Comparison of ENCODE assay signal across 1 cellular context in the genomic region with DNA sequence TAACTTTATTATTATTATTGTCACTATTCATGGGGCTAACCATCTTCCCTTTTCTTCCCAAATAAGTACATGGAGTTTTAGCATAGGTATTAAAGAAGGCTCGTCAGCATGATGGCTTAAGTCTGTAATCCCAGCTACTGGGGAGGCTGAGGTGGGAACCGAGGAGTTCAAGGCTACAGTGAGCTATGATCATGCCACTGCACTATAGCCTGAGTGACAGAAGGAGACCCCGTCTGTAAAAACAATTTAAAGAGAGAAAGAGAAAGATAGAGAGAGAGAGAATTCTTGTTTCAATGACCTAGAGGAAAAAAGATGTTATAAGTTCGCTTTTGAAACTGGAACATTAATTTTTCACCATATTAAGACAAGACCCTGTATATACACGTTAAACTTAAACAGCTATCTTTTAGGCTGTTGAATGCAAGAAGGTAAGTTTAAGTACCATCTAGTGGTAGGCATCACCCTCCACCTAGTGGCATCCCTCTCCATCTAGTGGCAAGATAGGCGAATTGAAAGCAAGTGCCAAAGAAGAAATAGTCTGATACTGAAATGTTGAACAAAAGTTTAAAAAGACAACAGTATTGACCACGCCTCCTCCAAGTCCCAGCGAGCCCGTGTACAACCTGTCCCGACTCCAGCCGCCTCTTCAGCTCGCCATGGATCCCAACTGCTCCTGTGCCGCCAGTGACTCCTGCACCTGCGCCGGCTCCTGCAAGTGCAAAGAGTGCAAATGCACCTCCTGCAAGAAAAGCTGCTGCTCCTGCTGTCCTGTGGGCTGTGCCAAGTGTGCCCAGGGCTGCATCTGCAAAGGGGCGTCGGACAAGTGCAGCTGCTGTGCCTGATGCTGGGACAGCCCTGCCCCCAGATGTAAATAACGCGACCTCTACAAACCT.
A peak's percentile ranks its signal among the peaks of the same experiment; 100 is the strongest.
TF ChIP-seq lines count a peak whose summit lies in the region.

No MANE protein-coding gene starts in this region.

TF ChIP-seq in HepG2, 621 proteins besides CTCF, POLR2A, EP300 and RAD21:
- TF ChIP-seq ZMYM4 (CRISPR knock-in tag; IDR thresholded peaks at IDR 0.05): 0 out of 2 replicates have a peak, but pooled peaks have one; percentile 17
- TF ChIP-seq ZNF20 (CRISPR knock-in tag; IDR thresholded peaks at IDR 0.05): no peak
- no peak for TF ChIP-seq FOXO1 (CRISPR knock-in tag; IDR thresholded peaks at IDR 0.05)
- TF ChIP-seq, protein P1, sequence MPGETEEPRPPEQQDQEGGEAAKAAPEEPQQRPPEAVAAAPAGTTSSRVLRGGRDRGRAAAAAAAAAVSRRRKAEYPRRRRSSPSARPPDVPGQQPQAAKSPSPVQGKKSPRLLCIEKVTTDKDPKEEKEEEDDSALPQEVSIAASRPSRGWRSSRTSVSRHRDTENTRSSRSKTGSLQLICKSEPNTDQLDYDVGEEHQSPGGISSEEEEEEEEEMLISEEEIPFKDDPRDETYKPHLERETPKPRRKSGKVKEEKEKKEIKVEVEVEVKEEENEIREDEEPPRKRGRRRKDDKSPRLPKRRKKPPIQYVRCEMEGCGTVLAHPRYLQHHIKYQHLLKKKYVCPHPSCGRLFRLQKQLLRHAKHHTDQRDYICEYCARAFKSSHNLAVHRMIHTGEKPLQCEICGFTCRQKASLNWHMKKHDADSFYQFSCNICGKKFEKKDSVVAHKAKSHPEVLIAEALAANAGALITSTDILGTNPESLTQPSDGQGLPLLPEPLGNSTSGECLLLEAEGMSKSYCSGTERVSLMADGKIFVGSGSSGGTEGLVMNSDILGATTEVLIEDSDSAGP (CRISPR knock-in tag; IDR thresholded peaks at IDR 0.05; ENCODE audit: borderline replicate concordance): peak; percentile 35; the same call in 1 of the 2 replicates
- no peak for TF ChIP-seq KAT8 (CRISPR knock-in tag; IDR thresholded peaks at IDR 0.05)
- TF ChIP-seq STAG1 (CRISPR knock-in tag; IDR thresholded peaks at IDR 0.05): peak; percentile 89
- TF ChIP-seq PPARG (CRISPR knock-in tag; conservative IDR thresholded peaks at IDR 0.05): 0 out of 2 replicates have a peak, but pooled peaks have one; percentile 16
- TF ChIP-seq, protein P2, sequence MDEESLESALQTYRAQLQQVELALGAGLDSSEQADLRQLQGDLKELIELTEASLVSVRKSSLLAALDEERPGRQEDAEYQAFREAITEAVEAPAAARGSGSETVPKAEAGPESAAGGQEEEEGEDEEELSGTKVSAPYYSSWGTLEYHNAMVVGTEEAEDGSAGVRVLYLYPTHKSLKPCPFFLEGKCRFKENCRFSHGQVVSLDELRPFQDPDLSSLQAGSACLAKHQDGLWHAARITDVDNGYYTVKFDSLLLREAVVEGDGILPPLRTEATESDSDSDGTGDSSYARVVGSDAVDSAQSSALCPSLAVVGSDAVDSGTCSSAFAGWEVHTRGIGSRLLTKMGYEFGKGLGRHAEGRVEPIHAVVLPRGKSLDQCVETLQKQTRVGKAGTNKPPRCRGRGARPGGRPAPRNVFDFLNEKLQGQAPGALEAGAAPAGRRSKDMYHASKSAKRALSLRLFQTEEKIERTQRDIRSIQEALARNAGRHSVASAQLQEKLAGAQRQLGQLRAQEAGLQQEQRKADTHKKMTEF (CRISPR knock-in tag; IDR thresholded peaks at IDR 0.05): 0 out of 2 replicates have a peak, but pooled peaks have one; percentile 22
- TF ChIP-seq, protein P3, sequence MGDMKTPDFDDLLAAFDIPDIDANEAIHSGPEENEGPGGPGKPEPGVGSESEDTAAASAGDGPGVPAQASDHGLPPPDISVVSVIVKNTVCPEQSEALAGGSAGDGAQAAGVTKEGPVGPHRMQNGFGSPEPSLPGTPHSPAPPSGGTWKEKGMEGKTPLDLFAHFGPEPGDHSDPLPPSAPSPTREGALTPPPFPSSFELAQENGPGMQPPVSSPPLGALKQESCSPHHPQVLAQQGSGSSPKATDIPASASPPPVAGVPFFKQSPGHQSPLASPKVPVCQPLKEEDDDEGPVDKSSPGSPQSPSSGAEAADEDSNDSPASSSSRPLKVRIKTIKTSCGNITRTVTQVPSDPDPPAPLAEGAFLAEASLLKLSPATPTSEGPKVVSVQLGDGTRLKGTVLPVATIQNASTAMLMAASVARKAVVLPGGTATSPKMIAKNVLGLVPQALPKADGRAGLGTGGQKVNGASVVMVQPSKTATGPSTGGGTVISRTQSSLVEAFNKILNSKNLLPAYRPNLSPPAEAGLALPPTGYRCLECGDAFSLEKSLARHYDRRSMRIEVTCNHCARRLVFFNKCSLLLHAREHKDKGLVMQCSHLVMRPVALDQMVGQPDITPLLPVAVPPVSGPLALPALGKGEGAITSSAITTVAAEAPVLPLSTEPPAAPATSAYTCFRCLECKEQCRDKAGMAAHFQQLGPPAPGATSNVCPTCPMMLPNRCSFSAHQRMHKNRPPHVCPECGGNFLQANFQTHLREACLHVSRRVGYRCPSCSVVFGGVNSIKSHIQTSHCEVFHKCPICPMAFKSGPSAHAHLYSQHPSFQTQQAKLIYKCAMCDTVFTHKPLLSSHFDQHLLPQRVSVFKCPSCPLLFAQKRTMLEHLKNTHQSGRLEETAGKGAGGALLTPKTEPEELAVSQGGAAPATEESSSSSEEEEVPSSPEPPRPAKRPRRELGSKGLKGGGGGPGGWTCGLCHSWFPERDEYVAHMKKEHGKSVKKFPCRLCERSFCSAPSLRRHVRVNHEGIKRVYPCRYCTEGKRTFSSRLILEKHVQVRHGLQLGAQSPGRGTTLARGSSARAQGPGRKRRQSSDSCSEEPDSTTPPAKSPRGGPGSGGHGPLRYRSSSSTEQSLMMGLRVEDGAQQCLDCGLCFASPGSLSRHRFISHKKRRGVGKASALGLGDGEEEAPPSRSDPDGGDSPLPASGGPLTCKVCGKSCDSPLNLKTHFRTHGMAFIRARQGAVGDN (CRISPR knock-in tag; IDR thresholded peaks at IDR 0.05): 0 out of 2 replicates have a peak, but pooled peaks have one; percentile 33
- TF ChIP-seq ZIK1 (CRISPR knock-in tag; IDR thresholded peaks at IDR 0.05; ENCODE audit: borderline replicate concordance, low read depth): no peak
- TF ChIP-seq SMC3 (IDR thresholded peaks at IDR 0.05; ENCODE audit: low read length): peak; percentile 87
- no peak for TF ChIP-seq MAZ (IDR thresholded peaks at IDR 0.05; ENCODE audit: borderline replicate concordance, low read depth, low read length)
- no peak for TF ChIP-seq MAZ (CRISPR knock-in tag; IDR thresholded peaks at IDR 0.05; ENCODE audit: low read depth)
- TF ChIP-seq RXRA (CRISPR knock-in tag; IDR thresholded peaks at IDR 0.05): 0 out of 2 replicates have a peak, but pooled peaks have one; percentile 31
- TF ChIP-seq, protein P4, sequence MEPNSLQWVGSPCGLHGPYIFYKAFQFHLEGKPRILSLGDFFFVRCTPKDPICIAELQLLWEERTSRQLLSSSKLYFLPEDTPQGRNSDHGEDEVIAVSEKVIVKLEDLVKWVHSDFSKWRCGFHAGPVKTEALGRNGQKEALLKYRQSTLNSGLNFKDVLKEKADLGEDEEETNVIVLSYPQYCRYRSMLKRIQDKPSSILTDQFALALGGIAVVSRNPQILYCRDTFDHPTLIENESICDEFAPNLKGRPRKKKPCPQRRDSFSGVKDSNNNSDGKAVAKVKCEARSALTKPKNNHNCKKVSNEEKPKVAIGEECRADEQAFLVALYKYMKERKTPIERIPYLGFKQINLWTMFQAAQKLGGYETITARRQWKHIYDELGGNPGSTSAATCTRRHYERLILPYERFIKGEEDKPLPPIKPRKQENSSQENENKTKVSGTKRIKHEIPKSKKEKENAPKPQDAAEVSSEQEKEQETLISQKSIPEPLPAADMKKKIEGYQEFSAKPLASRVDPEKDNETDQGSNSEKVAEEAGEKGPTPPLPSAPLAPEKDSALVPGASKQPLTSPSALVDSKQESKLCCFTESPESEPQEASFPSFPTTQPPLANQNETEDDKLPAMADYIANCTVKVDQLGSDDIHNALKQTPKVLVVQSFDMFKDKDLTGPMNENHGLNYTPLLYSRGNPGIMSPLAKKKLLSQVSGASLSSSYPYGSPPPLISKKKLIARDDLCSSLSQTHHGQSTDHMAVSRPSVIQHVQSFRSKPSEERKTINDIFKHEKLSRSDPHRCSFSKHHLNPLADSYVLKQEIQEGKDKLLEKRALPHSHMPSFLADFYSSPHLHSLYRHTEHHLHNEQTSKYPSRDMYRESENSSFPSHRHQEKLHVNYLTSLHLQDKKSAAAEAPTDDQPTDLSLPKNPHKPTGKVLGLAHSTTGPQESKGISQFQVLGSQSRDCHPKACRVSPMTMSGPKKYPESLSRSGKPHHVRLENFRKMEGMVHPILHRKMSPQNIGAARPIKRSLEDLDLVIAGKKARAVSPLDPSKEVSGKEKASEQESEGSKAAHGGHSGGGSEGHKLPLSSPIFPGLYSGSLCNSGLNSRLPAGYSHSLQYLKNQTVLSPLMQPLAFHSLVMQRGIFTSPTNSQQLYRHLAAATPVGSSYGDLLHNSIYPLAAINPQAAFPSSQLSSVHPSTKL (CRISPR knock-in tag; IDR thresholded peaks at IDR 0.05): 0 out of 2 replicates have a peak, but pooled peaks have one; percentile 15
- TF ChIP-seq ZNF136 (CRISPR knock-in tag; IDR thresholded peaks at IDR 0.05; ENCODE audit: low read depth): no peak
- TF ChIP-seq, protein P5, sequence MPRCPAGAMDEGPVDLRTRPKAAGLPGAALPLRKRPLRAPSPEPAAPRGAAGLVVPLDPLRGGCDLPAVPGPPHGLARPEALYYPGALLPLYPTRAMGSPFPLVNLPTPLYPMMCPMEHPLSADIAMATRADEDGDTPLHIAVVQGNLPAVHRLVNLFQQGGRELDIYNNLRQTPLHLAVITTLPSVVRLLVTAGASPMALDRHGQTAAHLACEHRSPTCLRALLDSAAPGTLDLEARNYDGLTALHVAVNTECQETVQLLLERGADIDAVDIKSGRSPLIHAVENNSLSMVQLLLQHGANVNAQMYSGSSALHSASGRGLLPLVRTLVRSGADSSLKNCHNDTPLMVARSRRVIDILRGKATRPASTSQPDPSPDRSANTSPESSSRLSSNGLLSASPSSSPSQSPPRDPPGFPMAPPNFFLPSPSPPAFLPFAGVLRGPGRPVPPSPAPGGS (CRISPR knock-in tag; IDR thresholded peaks at IDR 0.05): no peak
- no peak for TF ChIP-seq ZNF775 (CRISPR knock-in tag; IDR thresholded peaks at IDR 0.05; ENCODE audit: borderline replicate concordance)
- TF ChIP-seq ELF3 (CRISPR knock-in tag; IDR thresholded peaks at IDR 0.05): 0 out of 2 replicates have a peak, but pooled peaks have one; percentile 24
- TF ChIP-seq ZNF441 (CRISPR knock-in tag; IDR thresholded peaks at IDR 0.05; ENCODE audit: borderline replicate concordance): 0 out of 2 replicates have a peak, but pooled peaks have one; percentile 32
- TF ChIP-seq MIXL1 (CRISPR knock-in tag; IDR thresholded peaks at IDR 0.05): 0 out of 2 replicates have a peak, but pooled peaks have one; percentile 34
- TF ChIP-seq, protein P6, sequence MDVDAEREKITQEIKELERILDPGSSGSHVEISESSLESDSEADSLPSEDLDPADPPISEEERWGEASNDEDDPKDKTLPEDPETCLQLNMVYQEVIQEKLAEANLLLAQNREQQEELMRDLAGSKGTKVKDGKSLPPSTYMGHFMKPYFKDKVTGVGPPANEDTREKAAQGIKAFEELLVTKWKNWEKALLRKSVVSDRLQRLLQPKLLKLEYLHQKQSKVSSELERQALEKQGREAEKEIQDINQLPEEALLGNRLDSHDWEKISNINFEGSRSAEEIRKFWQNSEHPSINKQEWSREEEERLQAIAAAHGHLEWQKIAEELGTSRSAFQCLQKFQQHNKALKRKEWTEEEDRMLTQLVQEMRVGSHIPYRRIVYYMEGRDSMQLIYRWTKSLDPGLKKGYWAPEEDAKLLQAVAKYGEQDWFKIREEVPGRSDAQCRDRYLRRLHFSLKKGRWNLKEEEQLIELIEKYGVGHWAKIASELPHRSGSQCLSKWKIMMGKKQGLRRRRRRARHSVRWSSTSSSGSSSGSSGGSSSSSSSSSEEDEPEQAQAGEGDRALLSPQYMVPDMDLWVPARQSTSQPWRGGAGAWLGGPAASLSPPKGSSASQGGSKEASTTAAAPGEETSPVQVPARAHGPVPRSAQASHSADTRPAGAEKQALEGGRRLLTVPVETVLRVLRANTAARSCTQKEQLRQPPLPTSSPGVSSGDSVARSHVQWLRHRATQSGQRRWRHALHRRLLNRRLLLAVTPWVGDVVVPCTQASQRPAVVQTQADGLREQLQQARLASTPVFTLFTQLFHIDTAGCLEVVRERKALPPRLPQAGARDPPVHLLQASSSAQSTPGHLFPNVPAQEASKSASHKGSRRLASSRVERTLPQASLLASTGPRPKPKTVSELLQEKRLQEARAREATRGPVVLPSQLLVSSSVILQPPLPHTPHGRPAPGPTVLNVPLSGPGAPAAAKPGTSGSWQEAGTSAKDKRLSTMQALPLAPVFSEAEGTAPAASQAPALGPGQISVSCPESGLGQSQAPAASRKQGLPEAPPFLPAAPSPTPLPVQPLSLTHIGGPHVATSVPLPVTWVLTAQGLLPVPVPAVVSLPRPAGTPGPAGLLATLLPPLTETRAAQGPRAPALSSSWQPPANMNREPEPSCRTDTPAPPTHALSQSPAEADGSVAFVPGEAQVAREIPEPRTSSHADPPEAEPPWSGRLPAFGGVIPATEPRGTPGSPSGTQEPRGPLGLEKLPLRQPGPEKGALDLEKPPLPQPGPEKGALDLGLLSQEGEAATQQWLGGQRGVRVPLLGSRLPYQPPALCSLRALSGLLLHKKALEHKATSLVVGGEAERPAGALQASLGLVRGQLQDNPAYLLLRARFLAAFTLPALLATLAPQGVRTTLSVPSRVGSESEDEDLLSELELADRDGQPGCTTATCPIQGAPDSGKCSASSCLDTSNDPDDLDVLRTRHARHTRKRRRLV (CRISPR knock-in tag; IDR thresholded peaks at IDR 0.05): no peak
- TF ChIP-seq SOX6 (IDR thresholded peaks at IDR 0.05): no peak
- TF ChIP-seq SOX6 (CRISPR knock-in tag; IDR thresholded peaks at IDR 0.05): 0 out of 2 replicates have a peak, but pooled peaks have one; percentile 24
- 0 out of 2 replicates have a peak, but pooled peaks have one; percentile 24 for TF ChIP-seq POGZ (CRISPR knock-in tag; IDR thresholded peaks at IDR 0.05)
- TF ChIP-seq ZNF556 (CRISPR knock-in tag; IDR thresholded peaks at IDR 0.05; ENCODE audit: borderline replicate concordance): no peak
- TF ChIP-seq, protein P7, sequence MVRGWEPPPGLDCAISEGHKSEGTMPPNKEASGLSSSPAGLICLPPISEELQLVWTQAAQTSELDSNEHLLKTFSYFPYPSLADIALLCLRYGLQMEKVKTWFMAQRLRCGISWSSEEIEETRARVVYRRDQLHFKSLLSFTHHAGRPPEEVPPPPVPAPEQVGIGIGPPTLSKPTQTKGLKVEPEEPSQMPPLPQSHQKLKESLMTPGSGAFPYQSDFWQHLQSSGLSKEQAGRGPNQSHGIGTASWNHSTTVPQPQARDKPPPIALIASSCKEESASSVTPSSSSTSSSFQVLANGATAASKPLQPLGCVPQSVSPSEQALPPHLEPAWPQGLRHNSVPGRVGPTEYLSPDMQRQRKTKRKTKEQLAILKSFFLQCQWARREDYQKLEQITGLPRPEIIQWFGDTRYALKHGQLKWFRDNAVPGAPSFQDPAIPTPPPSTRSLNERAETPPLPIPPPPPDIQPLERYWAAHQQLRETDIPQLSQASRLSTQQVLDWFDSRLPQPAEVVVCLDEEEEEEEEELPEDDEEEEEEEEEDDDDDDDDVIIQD (CRISPR knock-in tag; IDR thresholded peaks at IDR 0.05; ENCODE audit: low read depth): no peak
